Comparison of ENCODE assay signal across 16 cellular contexts in genomic region chrX:154354516-154354915, GRCh38.
"Had no signal": no experiment of that assay in that cellular context is flagged by ENCODE, and none has a peak within 500 bp of the region (broad histone marks: within the 10 kb centered on the region; RNA-seq: fewer than 3 reads in every experiment).

No MANE protein-coding gene starts in this region.

- H3K27me3 ChIP-seq: brain microvascular endothelial cell, foreskin keratinocyte, heart right ventricle, tibial nerve had no signal

- H3K9me3 Mint-ChIP-seq: activated naive CD4-positive, alpha-beta T cell treated with anti-CD3 and anti-CD28 coated beads, Interleukin-2, amount 50 U/mL, for 72 hours; activated T-cell treated with anti-CD3 and anti-CD28 coated beads, Interleukin-2, amount 50 U/mL, for 24 hours; mesothelial cell of epicardium; stimulated activated effector memory CD8-positive, alpha-beta T cell treated with anti-CD3 and anti-CD28 coated beads, Interleukin-12 subunit alpha, Interleukin-12 subunit beta, amount 100 ng/mL, for 72 hours had no signal

- H3K27ac Mint-ChIP-seq: activated naive CD4-positive, alpha-beta T cell treated with anti-CD3 and anti-CD28 coated beads, Interleukin-2, amount 50 U/mL, for 72 hours; mesothelial cell of epicardium had no signal

- H3K4me1 ChIP-seq: foreskin keratinocyte, parathyroid adenoma, tibial nerve had no signal

- H3K4me1 Mint-ChIP-seq: mesothelial cell of epicardium had no signal

- H3K27me3 Mint-ChIP-seq: activated CD8-positive, alpha-beta memory T cell treated with anti-CD3 and anti-CD28 coated beads, Interleukin-2, amount 10 ng/mL, durations not matched to agents 7 days and 5 days; activated T-cell treated with anti-CD3 and anti-CD28 coated beads, Interleukin-2, amount 50 U/mL, for 24 hours had no signal

- H3K9me3 ChIP-seq: heart right ventricle, tibial nerve had no signal

- H3K4me3 ChIP-seq: heart right ventricle, smooth muscle cell, tibial nerve had no signal

- DNase-seq: activated CD8-positive, alpha-beta memory T cell treated with anti-CD3 and anti-CD28 coated beads, Interleukin-2, amount 10 ng/mL, durations not matched to agents 7 days and 5 days; activated effector memory CD4-positive, alpha-beta T cell treated with anti-CD3 and anti-CD28 coated beads, Interleukin-2, amount 50 U/mL, for 16 hours; activated T-cell treated with anti-CD3 and anti-CD28 coated beads, Interleukin-2, amount 50 U/mL, for 24 hours; amniotic stem cell; brain microvascular endothelial cell; foreskin keratinocyte; heart right ventricle; islet precursor cell; retina; T-helper 2 cell had no signal

- H3K27ac ChIP-seq: brain microvascular endothelial cell, foreskin keratinocyte, heart right ventricle, parathyroid adenoma, tibial nerve had no signal

- ATAC-seq: activated CD8-positive, alpha-beta memory T cell treated with anti-CD3 and anti-CD28 coated beads, Interleukin-2, amount 10 ng/mL, durations not matched to agents 7 days and 5 days; activated naive CD4-positive, alpha-beta T cell treated with anti-CD3 and anti-CD28 coated beads, Interleukin-2, amount 50 U/mL, for 72 hours; foreskin keratinocyte; stimulated activated effector memory CD8-positive, alpha-beta T cell treated with anti-CD3 and anti-CD28 coated beads, Interleukin-12 subunit alpha, Interleukin-12 subunit beta, amount 100 ng/mL, for 72 hours had no signal

- H3K4me3 Mint-ChIP-seq: activated CD8-positive, alpha-beta memory T cell treated with anti-CD3 and anti-CD28 coated beads, Interleukin-2, amount 10 ng/mL, durations not matched to agents 7 days and 5 days; activated T-cell treated with anti-CD3 and anti-CD28 coated beads, Interleukin-2, amount 50 U/mL, for 24 hours; mesothelial cell of epicardium had no signal
